In genomic region chr4:8303485-8304281, GRCh38 we compare ENCODE assay signal across 9 cellular contexts. TPM values are rescaled to one million over a fixed set of nuclear protein-coding genes. Genes with fewer than 3 reads are reported as not detected.
DNase-seq lines count a peak whose midpoint lies in the region; ATAC-seq and TF ChIP-seq lines count a peak whose summit lies in the region.
"Had no signal": no experiment of that assay in that cellular context is flagged by ENCODE, and none has a peak within 500 bp of the region (broad histone marks: within the 10 kb centered on the region; RNA-seq: fewer than 3 reads in every experiment).

No MANE protein-coding gene starts in this region.

- POLR2A ChIA-PET in activated naive CD8-positive, alpha-beta T cell treated with anti-CD3 and anti-CD28 coated beads, Interleukin-2, amount 10 ng/mL, durations not matched to agents 7 days and 5 days (lab: Charles Lee) = no interaction called here

- ATAC-seq in activated naive CD8-positive, alpha-beta T cell treated with anti-CD3 and anti-CD28 coated beads, Interleukin-2, amount 10 ng/mL, durations not matched to agents 7 days and 5 days (ENCODE audit: low read depth) = no peak
- ATAC-seq in HG03469 (IDR thresholded peaks at IDR 0.05; ENCODE audit: unreplicated experiment) (no peak), HG03571 (IDR thresholded peaks at IDR 0.05; ENCODE audit: unreplicated experiment) (no peak), HG02973 (IDR thresholded peaks at IDR 0.05; ENCODE audit: unreplicated experiment) (no peak), HG02798 (IDR thresholded peaks at IDR 0.05; ENCODE audit: poor library complexity, unreplicated experiment) (no peak)

- no peak for TF ChIP-seq CTCF in AG09319 (IDR thresholded peaks at IDR 0.05; ENCODE audit: low read depth, low read length)

- no peaks in the 10 kb centered on the region for H3K4me1 Mint-ChIP-seq in activated naive CD8-positive, alpha-beta T cell treated with anti-CD3 and anti-CD28 coated beads, Interleukin-2, amount 10 ng/mL, durations not matched to agents 7 days and 5 days
- H3K4me1 Mint-ChIP-seq: IgD-negative memory B cell had no signal

- no peak overlapping the region for H3K4me3 Mint-ChIP-seq in activated naive CD8-positive, alpha-beta T cell treated with anti-CD3 and anti-CD28 coated beads, Interleukin-2, amount 10 ng/mL, durations not matched to agents 7 days and 5 days
- H3K4me3 Mint-ChIP-seq: IgD-negative memory B cell had no signal

- H3K27me3 Mint-ChIP-seq in activated naive CD8-positive, alpha-beta T cell treated with anti-CD3 and anti-CD28 coated beads, Interleukin-2, amount 10 ng/mL, durations not matched to agents 7 days and 5 days = peaks cover 7% of the 10 kb centered on the region

- peak; percentile 85 for DNase-seq in AG09319 (ENCODE audit: extremely low read depth, low read depth)
- peak; percentile 43 for DNase-seq in HT-29 (ENCODE audit: low spot score)
- DNase-seq in activated naive CD8-positive, alpha-beta T cell treated with anti-CD3 and anti-CD28 coated beads, Interleukin-2, amount 10 ng/mL, durations not matched to agents 7 days and 5 days = peak; percentile 3
- peak; percentile 71 for DNase-seq in kidney glomerular epithelial cell (lab: John Stamatoyannopoulos, UW)

- no peaks in the 10 kb centered on the region for H3K36me3 Mint-ChIP-seq in activated naive CD8-positive, alpha-beta T cell treated with anti-CD3 and anti-CD28 coated beads, Interleukin-2, amount 10 ng/mL, durations not matched to agents 7 days and 5 days
- H3K36me3 Mint-ChIP-seq: IgD-negative memory B cell had no signal

- peaks cover 3% of the 10 kb centered on the region for H3K9me3 Mint-ChIP-seq in activated naive CD8-positive, alpha-beta T cell treated with anti-CD3 and anti-CD28 coated beads, Interleukin-2, amount 10 ng/mL, durations not matched to agents 7 days and 5 days

- H3K27ac Mint-ChIP-seq in activated naive CD8-positive, alpha-beta T cell treated with anti-CD3 and anti-CD28 coated beads, Interleukin-2, amount 10 ng/mL, durations not matched to agents 7 days and 5 days = peak overlapping the region; percentile 7
- H3K27ac Mint-ChIP-seq: IgD-negative memory B cell had no signal

RNA-seq across cellular contexts. Expression of gene HTRA3, which starts 34.1 kb away (rescaled TPM):
- total RNA-seq in HT-29 (2014; rRNA removed; shearing (Covaris generic)) = not detected in 2 replicates
- total RNA-seq in activated naive CD8-positive, alpha-beta T cell treated with anti-CD3 and anti-CD28 coated beads, Interleukin-2, amount 10 ng/mL, durations not matched to agents 7 days and 5 days = not detected

Comparison
In these comparisons a context has a peak if more than half of its experiments do, and no peak if none do; other contexts are left out.
1. DNase-seq: peak in every context shown above with its lines; median percentile 85 in AG09319; 71 in kidney glomerular epithelial cell; 43 in HT-29; 3 in activated naive CD8-positive, alpha-beta T cell treated with anti-CD3 and anti-CD28 coated beads, Interleukin-2, amount 10 ng/mL, durations not matched to agents 7 days and 5 days.